30 cellular contexts compared by ENCODE assay signal in the genomic region with DNA sequence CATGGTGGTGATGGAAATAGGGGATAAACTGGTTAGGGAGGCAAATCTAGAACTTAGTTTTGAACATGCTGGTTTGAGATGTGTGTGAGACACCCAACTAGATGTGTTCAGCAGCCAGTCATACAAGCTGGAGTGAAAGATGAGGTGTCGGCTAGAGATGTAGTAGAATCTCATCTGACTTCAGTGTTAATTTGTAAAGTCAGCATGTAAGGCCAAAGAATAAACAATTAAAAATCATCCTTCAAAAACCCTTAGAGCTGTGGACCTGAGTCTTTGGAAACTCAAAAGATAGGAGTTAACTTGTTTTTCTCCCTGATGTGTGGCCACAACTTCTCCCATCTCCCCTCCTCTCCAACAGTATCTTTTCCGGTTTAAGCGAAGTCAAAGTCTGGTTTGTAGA. TPM values are rescaled to one million over a fixed set of nuclear protein-coding genes. Genes with fewer than 3 reads are reported as not detected.
DNase-seq lines count a peak whose midpoint lies in the region; ATAC-seq, FAIRE-seq and TF ChIP-seq lines count a peak whose summit lies in the region.
"Had no signal": no experiment of that assay in that cellular context is flagged by ENCODE, and none has a peak within 500 bp of the region (broad histone marks: within the 10 kb centered on the region; RNA-seq: fewer than 3 reads in every experiment).

No MANE protein-coding gene starts in this region.

- H3K4ac ChIP-seq in trophoblast cell (ENCODE audit: low read depth, low read length): no peak overlapping the region

- no peak overlapping the region for H3K23ac ChIP-seq in trophoblast cell (ENCODE audit: low read length)

- in situ Hi-C loops in K562 (cut with MboI): loop anchor here (25.0 kb wide), 1 partner anchor 716 kb away; no protein-coding TSS in a partner anchor

- no peaks in the 10 kb centered on the region for H3K79me1 ChIP-seq in trophoblast cell (ENCODE audit: low read length)

- H3K9me1 ChIP-seq in K562 (ENCODE audit: control insufficient read depth, insufficient read depth, low read length): no peaks in the 10 kb centered on the region

- H2AFZ ChIP-seq in K562 (ENCODE audit: low read depth, low read length) (no peak overlapping the region), trophoblast cell (ENCODE audit: insufficient read depth, low read length, poor library complexity) (no peak overlapping the region)

- H4K20me1 ChIP-seq in K562 (replicated peaks; ENCODE audit: control insufficient read depth, insufficient read depth, low read length): no peaks in the 10 kb centered on the region
- H4K20me1 ChIP-seq: BLaER1; BLaER1 treated with 17β-estradiol and CSF1 and Interleukin-3, amounts not matched to agents 10 nM and 100 nM had no signal

- DNase-seq in A549 (ENCODE audit: low read depth in 1 of 2, low spot score in 1 of 2) (no peak), K562 (ENCODE audit: extremely low read depth in 1 of 4, low spot score in 3 of 4) (no peak), trophoblast cell (no peak)
- DNase-seq: 8988T; ACHN; AML-193; BE2C; C1 segment of cervical spinal cord; Caco-2; Calu3; CD4-positive, alpha-beta memory T cell; CD4-positive, alpha-beta T cell; CD4-positive, CD25-positive, alpha-beta regulatory T cell; CD8-positive, alpha-beta memory T cell; CD8-positive, alpha-beta T cell; COR-L47; DMS 273 treated with DMSO at 0.1 percent for 48 hours; DMS153; DMS53; DMS79; DMS79 treated with DMSO at 0.1 percent for 48 hours; DND-41; EL had no signal

- WGBS in A549 (ENCODE audit: missing lambda C conversion rate): 86% methylated on average over 3 of the region's 3 CpGs
- WGBS in K562 (ENCODE audit: insufficient coverage, low coverage, missing lambda C conversion rate): 0% methylated on average over 3 of the region's 3 CpGs
- WGBS in trophoblast cell (ENCODE audit: extremely low coverage, insufficient coverage, insufficient read length): no CpG with 5 or more reads among the region's 3 CpGs

- H3K18ac ChIP-seq in trophoblast cell (ENCODE audit: low read length): no peak overlapping the region

- H3K36me3 ChIP-seq in K562 (ENCODE audit: control insufficient read depth, insufficient read depth, low read length) (no peaks in the 10 kb centered on the region), trophoblast cell (ENCODE audit: control insufficient read depth in 1 of 2, insufficient read depth in 2 of 2, low read length in 2 of 2) (no peaks in the 10 kb centered on the region)
- H3K36me3 ChIP-seq: BE2C; BLaER1; BLaER1 treated with 17β-estradiol and CSF1 and Interleukin-3, amounts not matched to agents 10 nM and 100 nM had no signal

- no peak overlapping the region for H2BK5ac ChIP-seq in trophoblast cell (ENCODE audit: low read depth, low read length, poor library complexity)

- POLR2A ChIA-PET in A549 (lab: Yijun Ruan, JAX): no interaction called here
- POLR2A ChIA-PET in K562 (lab: Yijun Ruan, JAX): interaction anchor here (0.8 kb wide), 1 partner anchor 22 kb away, joined by 3 read pairs; no protein-coding TSS in a partner anchor

- H3K4me1 ChIP-seq in A549 (no peaks in the 10 kb centered on the region), K562 (replicated peaks in 1 of 2; ENCODE audit: control insufficient read depth in 2 of 2, insufficient read depth in 2 of 2, low read length in 2 of 2) (no peaks in the 10 kb centered on the region), trophoblast cell (ENCODE audit: control insufficient read depth in 1 of 2, insufficient read depth in 2 of 2, low read length in 2 of 2) (no peaks in the 10 kb centered on the region)
- H3K4me1 ChIP-seq: BLaER1, Caco-2 had no signal

- H3K14ac ChIP-seq in trophoblast cell (ENCODE audit: low read length): no peak overlapping the region

- no peak for TF ChIP-seq POLR2A in A549 (IDR thresholded peaks at IDR 0.05; ENCODE audit: low read length)
- no peak for TF ChIP-seq POLR2A in K562 (conservative IDR thresholded peaks at IDR 0.05)

- no TSS peak for BruUV-seq in K562 (replicated peaks; lab: Mats Ljungman, UMichigan)

- H3K9ac ChIP-seq in K562 (ENCODE audit: insufficient read depth in 1 of 2, low read depth in 2 of 2, low read length in 2 of 2) (no peak overlapping the region), trophoblast cell (ENCODE audit: low read length) (no peak overlapping the region)
- H3K9ac ChIP-seq: BLaER1; BLaER1 treated with 17β-estradiol and CSF1 and Interleukin-3, amounts not matched to agents 10 nM and 100 nM had no signal

- TF ChIP-seq EP300 in A549 (IDR thresholded peaks at IDR 0.05) (no peak), K562 (IDR thresholded peaks at IDR 0.05; ENCODE audit: low read length) (no peak)

- H3K27me3 ChIP-seq in K562 (ENCODE audit: control insufficient read depth in 2 of 2, insufficient read depth in 2 of 2, low read length in 2 of 2) (peaks cover 15 to 20% of the 10 kb centered on the region in 2 experiments), trophoblast cell (ENCODE audit: insufficient read depth, low read length) (no peaks in the 10 kb centered on the region)
- H3K27me3 ChIP-seq: BE2C; BLaER1; BLaER1 treated with 17β-estradiol and CSF1 and Interleukin-3, amounts not matched to agents 10 nM and 100 nM had no signal

- H4K12ac ChIP-seq in trophoblast cell (ENCODE audit: low read depth, low read length): no peak overlapping the region

- CTCF ChIA-PET in A549 (lab: Yijun Ruan, JAX): interaction anchor here (1.4 kb wide), 1 partner anchor 121 kb away, joined by 6 read pairs; no protein-coding TSS in a partner anchor
- CTCF ChIA-PET in K562 (lab: Yijun Ruan, JAX; ENCODE audit: low intra/inter-chr PET ratio): no interaction called here

- TF ChIP-seq RAD21 in A549 (conservative IDR thresholded peaks at IDR 0.05 in 1 of 2, IDR thresholded peaks at IDR 0.05 in 1 of 2) (no peak), K562 (CRISPR knock-in tag; conservative IDR thresholded peaks at IDR 0.05 in 1 of 2, IDR thresholded peaks at IDR 0.05 in 1 of 2) (no peak)

- H3K27ac ChIP-seq in A549: no peak overlapping the region
- H3K27ac ChIP-seq in K562 (ENCODE audit: extremely low read depth, low read depth, low read length): no peak overlapping the region
- H3K27ac ChIP-seq in trophoblast cell (ENCODE audit: low read depth, low read length): no peak overlapping the region
- H3K27ac ChIP-seq: 22Rv1; BLaER1; BLaER1 treated with 17β-estradiol and CSF1 and Interleukin-3, amounts not matched to agents 10 nM and 100 nM; C4-2B had no signal

- H3K4me2 ChIP-seq in A549: no peak overlapping the region
- no peak overlapping the region for H3K4me2 ChIP-seq in K562 (ENCODE audit: insufficient read depth, low read length)
- no peak overlapping the region for H3K4me2 ChIP-seq in trophoblast cell (ENCODE audit: low read length)
- H3K4me2 ChIP-seq: BLaER1; BLaER1 treated with 17β-estradiol and CSF1 and Interleukin-3, amounts not matched to agents 10 nM and 100 nM had no signal

- FAIRE-seq in A549 (lab: Jason Lieb, UNC) (no peak), K562 (lab: Jason Lieb, UNC) (no peak)
- FAIRE-seq: A204.1, D721Med had no signal

- H2BK120ac ChIP-seq in trophoblast cell (ENCODE audit: insufficient read depth, low read length, poor library complexity): no peak overlapping the region

- no peak overlapping the region for H4K91ac ChIP-seq in trophoblast cell (ENCODE audit: low read depth, low read length)

- intact Hi-C loops in K562 (cut with micrococcal nuclease): no loop called here

- H2AK5ac ChIP-seq in trophoblast cell (ENCODE audit: low read length): no peak overlapping the region

- H3K9me3 ChIP-seq in A549: no peaks in the 10 kb centered on the region
- H3K9me3 ChIP-seq in K562 (replicated peaks; ENCODE audit: control insufficient read depth, insufficient read depth, low read depth, low read length): no peaks in the 10 kb centered on the region
- H3K9me3 ChIP-seq in trophoblast cell (ENCODE audit: insufficient read depth, low read depth, low read length): no peaks in the 10 kb centered on the region
- H3K9me3 ChIP-seq: BE2C; BLaER1; BLaER1 treated with 17β-estradiol and CSF1 and Interleukin-3, amounts not matched to agents 10 nM and 100 nM; Caco-2 had no signal

- no peak overlapping the region for H4K8ac ChIP-seq in trophoblast cell (ENCODE audit: low read depth, low read length)

- TF ChIP-seq CTCF in A549 (IDR thresholded peaks at IDR 0.05) (no peak), K562 (IDR thresholded peaks at IDR 0.05 in 2 of 3, conservative IDR thresholded peaks at IDR 0.05 in 1 of 3; ENCODE audit: insufficient read depth in 2 of 3, low read depth in 1 of 3, low read length in 3 of 3) (no peak)

- no peaks in the 10 kb centered on the region for H3K79me2 ChIP-seq in K562 (ENCODE audit: control insufficient read depth, insufficient read depth, low read length)
- no peaks in the 10 kb centered on the region for H3K79me2 ChIP-seq in trophoblast cell (ENCODE audit: control insufficient read depth, insufficient read depth, low read length, poor library complexity)

- ATAC-seq in A549 (no peak), K562 (no peak), HG02642 (IDR thresholded peaks at IDR 0.05; ENCODE audit: poor library complexity, unreplicated experiment) (no peak)
- ATAC-seq: CD8-positive, alpha-beta T cell had no signal

- H3K4me3 ChIP-seq in A549 (no peak overlapping the region), K562 (no peak overlapping the region), trophoblast cell (ENCODE audit: low read depth, low read length) (no peak overlapping the region)
- H3K4me3 ChIP-seq: BLaER1; BLaER1 treated with 17β-estradiol and CSF1 and Interleukin-3, amounts not matched to agents 10 nM and 100 nM had no signal

- no peak overlapping the region for H2BK12ac ChIP-seq in trophoblast cell (ENCODE audit: low read length)

RNA-seq across cellular contexts. Expression of a gene that starts 22.8 kb away (rescaled TPM):
- polyA plus RNA-seq in A549 (2011; rRNA removed) (60.8 and 63.5 TPM in 2 replicates), A549 (2017; fragmentation: RNase III; extraction: RNeasy Plus Mini Kit Qiagen cat#74134 plus additional on column Dnase treatment) (29.6 to 36.2 TPM (median 30.4 TPM) in 3 replicates), K562 (2011; rRNA removed) (113 and 128 TPM in 2 replicates), K562 (2014; fragmentation: Illumina TruSeq; extraction: Trizol) (81.1 and 89.0 TPM in 2 replicates), K562 (2014; fragmentation: Nextera tagmentation; extraction: Ambion mirVana) (100 to 1,000 TPM in 1 of 2 experiments, 10 to 100 TPM in 1; 50.7 to 102 TPM), K562 (2014; rRNA removed) (71.0 and 79.8 TPM in 2 replicates)
- 32.7 and 33.8 TPM in 2 replicates for polyA plus RNA-seq in A549 (2012; cell fraction: cytosol; rRNA removed)
- 37.3 and 47.3 TPM in 2 replicates for polyA plus RNA-seq in A549 (2012; cell fraction: nucleus; rRNA removed)
- polyA minus RNA-seq in A549 (2011; rRNA and poly(A)+ RNA removed): 33.6 and 37.4 TPM in 2 replicates
- 132 and 175 TPM in 2 replicates for total RNA-seq in K562 (2011; cell fraction: chromatin; rRNA removed; ENCODE audit: low replicate concordance)
- total RNA-seq in K562 (2011; cell fraction: nucleolus; rRNA removed): 71.4 and 98.6 TPM in 2 replicates
- total RNA-seq in K562 (2011; cell fraction: nucleoplasm; rRNA removed): 110 and 155 TPM in 2 replicates
- total RNA-seq in K562 (2014; rRNA removed) (64.0 and 81.9 TPM in 2 replicates), K562 (2014; rRNA removed; fragmentation: Illumina TruSeq; extraction: Trizol) (77.2 and 80.7 TPM in 2 replicates), K562 (2015; rRNA removed; fragmentation: Illumina TruSeq; extraction: Trizol) (64.4 and 71.8 TPM in 2 replicates), K562 (2021) (61.3 and 62.6 TPM in 2 replicates)
- 56.2 and 89.6 TPM in 2 replicates for polyA plus RNA-seq in K562 (2011; cell fraction: cytosol; rRNA removed)
- polyA plus RNA-seq in K562 (2011; cell fraction: nucleus; rRNA removed): 118 and 147 TPM in 2 replicates
- polyA plus RNA-seq in K562 (2012): 38.3 and 38.8 TPM in 2 replicates
- 121 and 131 TPM in 2 replicates for polyA minus RNA-seq in K562 (2011; rRNA and poly(A)+ RNA removed)
- 23.8 and 34.1 TPM in 2 replicates for polyA minus RNA-seq in K562 (2011; cell fraction: cytosol; rRNA and poly(A)+ RNA removed)
- 93.0 and 109 TPM in 2 replicates for polyA minus RNA-seq in K562 (2011; cell fraction: nucleus; rRNA and poly(A)+ RNA removed)
- 20.9 and 21.1 TPM in 2 replicates for polyA plus RNA-seq in trophoblast cell (2013)
